Comparison of ENCODE assay signal across 9 cellular contexts in the genomic region with DNA sequence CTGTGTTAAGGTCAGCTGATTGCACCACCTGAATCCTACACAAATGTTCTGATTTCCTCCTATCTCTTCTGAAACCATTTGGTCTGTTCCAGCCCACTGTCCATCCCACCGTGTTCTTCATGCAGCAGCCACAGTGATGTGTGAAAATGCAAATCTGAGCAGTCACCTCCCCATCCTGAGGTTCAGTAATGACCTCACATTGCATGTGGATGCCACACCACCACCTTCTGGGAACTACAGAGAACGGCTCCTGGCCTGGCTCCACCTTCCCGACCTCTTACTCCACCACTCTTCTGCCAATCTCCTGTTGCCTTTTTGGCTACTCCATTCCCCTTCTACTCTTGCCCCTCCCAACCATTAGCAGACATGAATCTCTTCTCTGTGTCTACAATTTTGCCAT.
DNase-seq lines count a peak whose midpoint lies in the region; ATAC-seq and TF ChIP-seq lines count a peak whose summit lies in the region.
"Had no signal": no experiment of that assay in that cellular context is flagged by ENCODE, and none has a peak within 500 bp of the region (broad histone marks: within the 10 kb centered on the region; RNA-seq: fewer than 3 reads in every experiment).

No MANE protein-coding gene starts in this region.

- DNase-seq in mesenteric fat pad (ENCODE audit: low spot score) (peak; percentile 59), amniotic stem cell (lab: John Stamatoyannopoulos, UW) (no peak), HuH-7.5 (ENCODE audit: low spot score) (no peak), NCI-H524 treated with DMSO at 0.1 percent for 48 hours (lab: John Stamatoyannopoulos, UW) (no peak)
- DNase-seq: NCI-H82 had no signal

- ATAC-seq in GM18520 (IDR thresholded peaks at IDR 0.05; ENCODE audit: unreplicated experiment) (peak; percentile 87), HG02759 (IDR thresholded peaks at IDR 0.05; ENCODE audit: unreplicated experiment) (peak; percentile 68), SK-N-SH treated with all-trans-retinoic acid at 6 μM for 48 hours (peak; percentile 30), HG03571 (IDR thresholded peaks at IDR 0.05; ENCODE audit: unreplicated experiment) (no peak)

TF ChIP-seq in SK-N-SH treated with all-trans-retinoic acid at 6 μM for 48 hours, 23 proteins besides CTCF, POLR2A, EP300 and RAD21:
- TF ChIP-seq TOX (CRISPR knock-in tag; IDR thresholded peaks at IDR 0.05; ENCODE audit: borderline replicate concordance) (no peak), RARB (CRISPR knock-in tag; IDR thresholded peaks at IDR 0.05) (no peak), PPARA (CRISPR knock-in tag; IDR thresholded peaks at IDR 0.05; ENCODE audit: borderline replicate concordance) (no peak), BACH2 (CRISPR knock-in tag; IDR thresholded peaks at IDR 0.05; ENCODE audit: borderline replicate concordance) (no peak), ARNTL (CRISPR knock-in tag; IDR thresholded peaks at IDR 0.05; ENCODE audit: borderline replicate concordance, low read depth) (no peak), ZNF8 (CRISPR knock-in tag; IDR thresholded peaks at IDR 0.05) (no peak), ESRRG (CRISPR knock-in tag; IDR thresholded peaks at IDR 0.05) (no peak), ZNF70 (CRISPR knock-in tag; IDR thresholded peaks at IDR 0.05) (no peak), SNAI2 (CRISPR knock-in tag; IDR thresholded peaks at IDR 0.05) (no peak), ZNF565 (CRISPR knock-in tag; conservative IDR thresholded peaks at IDR 0.05; ENCODE audit: low read depth) (no peak), ISL1 (CRISPR knock-in tag; IDR thresholded peaks at IDR 0.05) (no peak)
- TF ChIP-seq, protein P1, sequence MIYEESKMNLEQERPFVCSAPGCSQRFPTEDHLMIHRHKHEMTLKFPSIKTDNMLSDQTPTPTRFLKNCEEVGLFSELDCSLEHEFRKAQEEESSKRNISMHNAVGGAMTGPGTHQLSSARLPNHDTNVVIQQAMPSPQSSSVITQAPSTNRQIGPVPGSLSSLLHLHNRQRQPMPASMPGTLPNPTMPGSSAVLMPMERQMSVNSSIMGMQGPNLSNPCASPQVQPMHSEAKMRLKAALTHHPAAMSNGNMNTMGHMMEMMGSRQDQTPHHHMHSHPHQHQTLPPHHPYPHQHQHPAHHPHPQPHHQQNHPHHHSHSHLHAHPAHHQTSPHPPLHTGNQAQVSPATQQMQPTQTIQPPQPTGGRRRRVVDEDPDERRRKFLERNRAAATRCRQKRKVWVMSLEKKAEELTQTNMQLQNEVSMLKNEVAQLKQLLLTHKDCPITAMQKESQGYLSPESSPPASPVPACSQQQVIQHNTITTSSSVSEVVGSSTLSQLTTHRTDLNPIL (CRISPR knock-in tag; IDR thresholded peaks at IDR 0.05; ENCODE audit: low read depth): no peak
- TF ChIP-seq, protein P2, sequence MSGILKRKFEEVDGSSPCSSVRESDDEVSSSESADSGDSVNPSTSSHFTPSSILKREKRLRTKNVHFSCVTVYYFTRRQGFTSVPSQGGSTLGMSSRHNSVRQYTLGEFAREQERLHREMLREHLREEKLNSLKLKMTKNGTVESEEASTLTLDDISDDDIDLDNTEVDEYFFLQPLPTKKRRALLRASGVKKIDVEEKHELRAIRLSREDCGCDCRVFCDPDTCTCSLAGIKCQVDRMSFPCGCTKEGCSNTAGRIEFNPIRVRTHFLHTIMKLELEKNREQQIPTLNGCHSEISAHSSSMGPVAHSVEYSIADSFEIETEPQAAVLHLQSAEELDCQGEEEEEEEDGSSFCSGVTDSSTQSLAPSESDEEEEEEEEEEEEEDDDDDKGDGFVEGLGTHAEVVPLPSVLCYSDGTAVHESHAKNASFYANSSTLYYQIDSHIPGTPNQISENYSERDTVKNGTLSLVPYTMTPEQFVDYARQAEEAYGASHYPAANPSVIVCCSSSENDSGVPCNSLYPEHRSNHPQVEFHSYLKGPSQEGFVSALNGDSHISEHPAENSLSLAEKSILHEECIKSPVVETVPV (CRISPR knock-in tag; IDR thresholded peaks at IDR 0.05): no peak
